8 cellular contexts compared by ENCODE assay signal in the genomic region with DNA sequence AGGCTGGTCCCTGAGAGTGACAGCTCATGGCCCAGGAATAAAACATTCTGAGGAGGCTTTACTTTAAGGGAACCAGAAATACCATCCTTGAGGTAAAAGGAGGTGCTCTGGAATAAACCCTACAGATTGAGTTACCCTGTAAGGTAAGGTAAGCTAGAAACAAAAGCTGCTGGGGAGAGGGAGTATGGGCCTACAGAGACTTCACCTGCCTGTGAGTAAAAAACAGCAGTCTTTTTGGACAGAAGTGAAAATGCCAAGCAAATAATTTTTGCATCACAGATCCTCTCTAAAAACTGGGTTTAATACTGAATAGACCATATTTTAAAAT. TPM values are rescaled to one million over a fixed set of nuclear protein-coding genes. Genes with fewer than 3 reads are reported as not detected.
DNase-seq lines count a peak whose midpoint lies in the region; ATAC-seq and TF ChIP-seq lines count a peak whose summit lies in the region.

No MANE protein-coding gene starts in this region.

- no peak for TF ChIP-seq EP300 in tibial nerve (IDR thresholded peaks at IDR 0.05)

- H3K27me3 Mint-ChIP-seq in activated T-cell treated with anti-CD3 and anti-CD28 coated beads, Interleukin-2, amount 50 U/mL, for 24 hours = no peaks in the 10 kb centered on the region
- H3K27me3 Mint-ChIP-seq in activated naive CD8-positive, alpha-beta T cell treated with anti-CD3 and anti-CD28 coated beads, Interleukin-2, amount 50 U/mL, for 24 hours = no peaks in the 10 kb centered on the region
- no peaks in the 10 kb centered on the region for H3K27me3 Mint-ChIP-seq in memory B cell

- peaks cover 0 to 86% (median 57%) of the 10 kb centered on the region in 4 donors for H3K4me1 ChIP-seq in tibial nerve

- ATAC-seq in activated naive CD8-positive, alpha-beta T cell treated with anti-CD3 and anti-CD28 coated beads, Interleukin-2, amount 50 U/mL, for 24 hours = no peak
- ATAC-seq in memory B cell (ENCODE audit: low read depth) (no peak), HG03045 (IDR thresholded peaks at IDR 0.05; ENCODE audit: unreplicated experiment) (no peak), GM21786 (IDR thresholded peaks at IDR 0.05; ENCODE audit: unreplicated experiment) (no peak), GM21447 (IDR thresholded peaks at IDR 0.05; ENCODE audit: unreplicated experiment) (no peak)

- H3K4me1 Mint-ChIP-seq in activated T-cell treated with anti-CD3 and anti-CD28 coated beads, Interleukin-2, amount 50 U/mL, for 24 hours (ENCODE audit: low read depth) = peaks cover 80% of the 10 kb centered on the region
- H3K4me1 Mint-ChIP-seq in activated naive CD8-positive, alpha-beta T cell treated with anti-CD3 and anti-CD28 coated beads, Interleukin-2, amount 50 U/mL, for 24 hours = peaks cover 79% of the 10 kb centered on the region
- H3K4me1 Mint-ChIP-seq in memory B cell = peaks cover 37% of the 10 kb centered on the region

- H3K9me3 Mint-ChIP-seq in activated T-cell treated with anti-CD3 and anti-CD28 coated beads, Interleukin-2, amount 50 U/mL, for 24 hours = peaks cover 2% of the 10 kb centered on the region
- peaks cover 2% of the 10 kb centered on the region for H3K9me3 Mint-ChIP-seq in activated naive CD8-positive, alpha-beta T cell treated with anti-CD3 and anti-CD28 coated beads, Interleukin-2, amount 50 U/mL, for 24 hours
- H3K9me3 Mint-ChIP-seq in memory B cell = peaks cover under 1% of the 10 kb centered on the region

- H3K4me3 ChIP-seq in tibial nerve = no peak overlapping the region

- H3K36me3 Mint-ChIP-seq in activated T-cell treated with anti-CD3 and anti-CD28 coated beads, Interleukin-2, amount 50 U/mL, for 24 hours (ENCODE audit: low read depth) = peaks cover 7% of the 10 kb centered on the region
- H3K36me3 Mint-ChIP-seq in activated naive CD8-positive, alpha-beta T cell treated with anti-CD3 and anti-CD28 coated beads, Interleukin-2, amount 50 U/mL, for 24 hours (ENCODE audit: low read depth) = peaks cover 8% of the 10 kb centered on the region
- peaks cover 8% of the 10 kb centered on the region for H3K36me3 Mint-ChIP-seq in memory B cell

- no peak for TF ChIP-seq POLR2A in tibial nerve (IDR thresholded peaks at IDR 0.05)

- H3K27ac Mint-ChIP-seq in activated T-cell treated with anti-CD3 and anti-CD28 coated beads, Interleukin-2, amount 50 U/mL, for 24 hours = peak overlapping the region; percentile 99
- H3K27ac Mint-ChIP-seq in activated naive CD8-positive, alpha-beta T cell treated with anti-CD3 and anti-CD28 coated beads, Interleukin-2, amount 50 U/mL, for 24 hours = peak overlapping the region; percentile 97
- peak overlapping the region; percentile 58 for H3K27ac Mint-ChIP-seq in memory B cell

- H3K27ac ChIP-seq in tibial nerve = peak overlapping the region; percentile 82 to 97 (median 91)

- H3K36me3 ChIP-seq in tibial nerve = peaks cover 0 to 4% (median 0%) of the 10 kb centered on the region in 3 donors

- H3K27me3 ChIP-seq in tibial nerve = no peaks in the 10 kb centered on the region

- no peak for DNase-seq in activated T-cell treated with anti-CD3 and anti-CD28 coated beads, Interleukin-2, amount 50 U/mL, for 24 hours
- DNase-seq in activated T-cell treated with anti-CD3 and anti-CD28 coated beads, Interleukin-2, amount 50 U/mL, for 1 hour = no peak
- no peak for DNase-seq in activated naive CD8-positive, alpha-beta T cell treated with anti-CD3 and anti-CD28 coated beads, Interleukin-2, amount 50 U/mL, for 24 hours
- no peak for DNase-seq in memory B cell (ENCODE audit: low spot score in 2 of 2)
- DNase-seq in tibial nerve (ENCODE audit: low spot score in 2 of 2) = no peak

- H3K9me3 ChIP-seq in tibial nerve = no peaks in the 10 kb centered on the region

- peak overlapping the region; percentile 64 for H3K4me3 Mint-ChIP-seq in activated T-cell treated with anti-CD3 and anti-CD28 coated beads, Interleukin-2, amount 50 U/mL, for 24 hours
- peak overlapping the region; percentile 77 for H3K4me3 Mint-ChIP-seq in activated naive CD8-positive, alpha-beta T cell treated with anti-CD3 and anti-CD28 coated beads, Interleukin-2, amount 50 U/mL, for 24 hours
- H3K4me3 Mint-ChIP-seq in memory B cell = peak overlapping the region; percentile 51

- peak in 1 of 5 experiments; percentile 3 for TF ChIP-seq CTCF in tibial nerve (IDR thresholded peaks at IDR 0.05)

RNA-seq across cellular contexts. Expression of a gene that starts 41.2 kb away (rescaled TPM):
- total RNA-seq in tibial nerve = 100 to 1,000 TPM; 110 to 181 (median 158) TPM

RNA-seq across cellular contexts. Expression of a gene that starts 56.5 kb away (rescaled TPM):
- total RNA-seq in tibial nerve = 10 to 100 TPM in 2 of 4 donors, 1 to 10 TPM in 2; 4.5 to 15.1 (median 9.2) TPM
